In the genomic region with DNA sequence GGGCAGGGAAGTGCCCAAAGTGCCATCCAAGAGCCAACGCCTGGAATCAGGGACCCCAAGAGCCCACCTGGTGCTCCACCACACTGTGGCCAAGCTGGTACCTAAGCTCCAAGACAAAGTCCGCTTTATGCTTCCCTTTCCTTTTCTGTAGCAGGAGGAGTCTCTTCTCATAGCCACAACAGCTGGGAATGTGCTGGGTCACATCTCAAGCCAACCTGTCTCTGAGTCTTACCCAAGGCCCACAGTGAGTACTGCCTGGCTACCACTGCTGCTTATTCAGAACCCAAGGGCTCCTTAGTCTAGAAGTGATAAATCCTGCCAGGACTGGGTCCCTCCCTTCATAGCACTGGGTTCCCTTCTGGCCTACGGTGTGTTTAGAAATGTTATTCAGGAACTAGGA, we compare ENCODE assay signal across 1 cellular context.
TF ChIP-seq lines count a peak whose summit lies in the region.

No MANE protein-coding gene starts in this region.

TF ChIP-seq in H1, 55 proteins besides CTCF, POLR2A, EP300 and RAD21 (continued from another document):
- TF ChIP-seq BCL11A (IDR thresholded peaks at IDR 0.05; ENCODE audit: low read depth in 2 of 2, low read length in 2 of 2): no peak
- no peak for TF ChIP-seq EZH2 (IDR thresholded peaks at IDR 0.05; ENCODE audit: low read depth, low read length, severe bottlenecking)
- no peak for TF ChIP-seq MAFK (IDR thresholded peaks at IDR 0.05; ENCODE audit: low read depth, low read length)
- no peak for TF ChIP-seq SAP30 (IDR thresholded peaks at IDR 0.05; ENCODE audit: insufficient read depth, insufficient replicate concordance, low read length)
- TF ChIP-seq RXRA (IDR thresholded peaks at IDR 0.05; ENCODE audit: insufficient read depth, low read depth, low read length): no peak
- TF ChIP-seq SUZ12 (IDR thresholded peaks at IDR 0.05; ENCODE audit: low read length): no peak
- no peak for TF ChIP-seq KDM4A (IDR thresholded peaks at IDR 0.05; ENCODE audit: low read depth, low read length, severe bottlenecking)
- no peak for TF ChIP-seq GABPA (IDR thresholded peaks at IDR 0.05; ENCODE audit: borderline replicate concordance, insufficient read depth, low read length)
- no peak for TF ChIP-seq TCF12 (IDR thresholded peaks at IDR 0.05; ENCODE audit: low read depth, low read length)
- TF ChIP-seq SP1 (IDR thresholded peaks at IDR 0.05; ENCODE audit: low read depth, low read length): no peak
- TF ChIP-seq, protein P1, sequence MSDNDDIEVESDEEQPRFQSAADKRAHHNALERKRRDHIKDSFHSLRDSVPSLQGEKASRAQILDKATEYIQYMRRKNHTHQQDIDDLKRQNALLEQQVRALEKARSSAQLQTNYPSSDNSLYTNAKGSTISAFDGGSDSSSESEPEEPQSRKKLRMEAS (IDR thresholded peaks at IDR 0.05): no peak
